In genomic region chr6:36094786-36095496, GRCh38 we compare ENCODE assay signal across 1 cellular context.
TF ChIP-seq lines count a peak whose summit lies in the region.

No MANE protein-coding gene starts in this region.

TF ChIP-seq in SK-N-SH treated with all-trans-retinoic acid at 6 μM for 48 hours, 23 proteins besides CTCF, POLR2A, EP300 and RAD21 (continued from another document):
- TF ChIP-seq TCF4 (CRISPR knock-in tag; IDR thresholded peaks at IDR 0.05; ENCODE audit: borderline replicate concordance) (no peak), ZC3H10 (CRISPR knock-in tag; IDR thresholded peaks at IDR 0.05) (no peak), SNAI2 (CRISPR knock-in tag; IDR thresholded peaks at IDR 0.05) (no peak), RARB (CRISPR knock-in tag; IDR thresholded peaks at IDR 0.05) (no peak)
